Comparison of ENCODE assay signal across 16 cellular contexts in genomic region chr4:10002278-10002677, GRCh38. TPM values are rescaled to one million over a fixed set of nuclear protein-coding genes. Genes with fewer than 3 reads are reported as not detected.
"Had no signal": no experiment of that assay in that cellular context is flagged by ENCODE, and none has a peak within 500 bp of the region (broad histone marks: within the 10 kb centered on the region; RNA-seq: fewer than 3 reads in every experiment).

No MANE protein-coding gene starts in this region.

- H3K9me3 ChIP-seq: sigmoid colon, testis, upper lobe of right lung had no signal

- H3K36me3 ChIP-seq: sigmoid colon, upper lobe of right lung, WERI-Rb-1 had no signal

- H3K27ac ChIP-seq: sigmoid colon, testis, upper lobe of right lung, WERI-Rb-1 had no signal

- ATAC-seq: stimulated activated naive CD8-positive, alpha-beta T cell treated with anti-CD3 and anti-CD28 coated beads, Interleukin-15, amount 100 ng/mL, for 72 hours; T-helper 17 cell; upper lobe of right lung had no signal

- H3K4me3 Mint-ChIP-seq: activated naive CD8-positive, alpha-beta T cell treated with anti-CD3 and anti-CD28 coated beads for 36 hours; stimulated activated naive CD8-positive, alpha-beta T cell treated with anti-CD3 and anti-CD28 coated beads, Interleukin-15, amount 100 ng/mL, for 72 hours; T-helper 17 cell had no signal

- H3K27me3 ChIP-seq: sigmoid colon, testis, upper lobe of right lung had no signal

- H3K27ac Mint-ChIP-seq: activated naive CD8-positive, alpha-beta T cell treated with anti-CD3 and anti-CD28 coated beads for 36 hours; stimulated activated naive CD8-positive, alpha-beta T cell treated with anti-CD3 and anti-CD28 coated beads, Interleukin-15, amount 100 ng/mL, for 72 hours; T-helper 17 cell had no signal

- DNase-seq: activated CD4-positive, alpha-beta T cell treated with anti-CD3 and anti-CD28 coated beads, Interleukin-2, amount 50 U/mL, for 48 hours; activated naive CD8-positive, alpha-beta T cell treated with anti-CD3 and anti-CD28 coated beads for 36 hours; anterior cingulate cortex; cerebellar nuclear complex; effector CD8-positive, alpha-beta T cell; foreskin fibroblast; hippocampal formation; mesendoderm; sigmoid colon; stimulated activated CD4-positive, alpha-beta T cell treated with anti-CD3 and anti-CD28 coated beads, Interleukin-1b, Interleukin-23, amount 100 ng/mL, for 48 hours; stimulated activated naive CD8-positive, alpha-beta T cell treated with anti-CD3 and anti-CD28 coated beads, Interleukin-15, amount 100 ng/mL, for 72 hours; T-helper 17 cell; testis; upper lobe of right lung; WERI-Rb-1 had no signal

- H3K4me1 Mint-ChIP-seq: T-helper 17 cell had no signal

- H3K9me3 Mint-ChIP-seq: stimulated activated naive CD8-positive, alpha-beta T cell treated with anti-CD3 and anti-CD28 coated beads, Interleukin-15, amount 100 ng/mL, for 72 hours had no signal

- H3K27me3 Mint-ChIP-seq: activated naive CD8-positive, alpha-beta T cell treated with anti-CD3 and anti-CD28 coated beads for 36 hours; stimulated activated naive CD8-positive, alpha-beta T cell treated with anti-CD3 and anti-CD28 coated beads, Interleukin-15, amount 100 ng/mL, for 72 hours had no signal

- H3K4me3 ChIP-seq: sigmoid colon, testis, upper lobe of right lung had no signal

RNA-seq across cellular contexts. Expression of gene SLC2A9, which starts 19.0 kb away (rescaled TPM):
- polyA plus RNA-seq: neural cell had no signal
